Comparison of ENCODE assay signal across 11 cellular contexts in genomic region chr3:114660124-114660523, GRCh38.
DNase-seq lines count a peak whose midpoint lies in the region; ATAC-seq and TF ChIP-seq lines count a peak whose summit lies in the region.
"Had no signal": no experiment of that assay in that cellular context is flagged by ENCODE, and none has a peak within 500 bp of the region (broad histone marks: within the 10 kb centered on the region; RNA-seq: fewer than 3 reads in every experiment).

No MANE protein-coding gene starts in this region.

- H2BK120ac ChIP-seq in IMR-90 (ENCODE audit: low read depth, low read length) (peak overlapping the region; percentile 76), mesendoderm (ENCODE audit: low read depth, low read length) (no peak overlapping the region)

- H3K9me3 ChIP-seq in IMR-90 (ENCODE audit: control insufficient read depth, insufficient read depth, low read length) = no peaks in the 10 kb centered on the region
- no peaks in the 10 kb centered on the region for H3K9me3 ChIP-seq in lung (ENCODE audit: control insufficient read depth in 2 of 2, insufficient read depth in 1 of 2, low read length in 1 of 2)
- H3K9me3 ChIP-seq in thyroid gland = no peaks in the 10 kb centered on the region

- H3K9ac ChIP-seq in IMR-90 (ENCODE audit: low read depth, low read length) (peak overlapping the region; percentile 76; the same call in 1 of the 2 replicates), mesendoderm (ENCODE audit: low read length) (no peak overlapping the region)

- ATAC-seq in IMR-90 (ENCODE audit: low read depth) (peak; percentile 75), lung (ENCODE audit: insufficient read depth, low FRiP score) (no peak), sciatic nerve (no peak)

- H2AK9ac ChIP-seq in IMR-90 (replicated peaks; ENCODE audit: low read depth, low read length, poor library complexity) = no peak overlapping the region

- CTCF ChIA-PET in IMR-90 (lab: Yijun Ruan, JAX) = interaction anchor here (1.6 kb wide), 1 partner anchor 241 kb away, joined by 3 read pairs; no protein-coding TSS in a partner anchor

- H3K4me1 ChIP-seq in IMR-90 (ENCODE audit: control insufficient read depth, insufficient read depth, low read length) (peaks cover 9% of the 10 kb centered on the region), lung (ENCODE audit: control insufficient read depth in 2 of 2, insufficient read depth in 2 of 2, low read length in 2 of 2) (peaks cover 0 to 16% of the 10 kb centered on the region in 2 donors), thyroid gland (peaks cover 9 to 24% of the 10 kb centered on the region in 2 donors), mesendoderm (ENCODE audit: control insufficient read depth, low read depth, low read length) (no peaks in the 10 kb centered on the region)

- H4K20me1 ChIP-seq in IMR-90 (ENCODE audit: insufficient read depth, low read length) = no peaks in the 10 kb centered on the region

- H3K79me1 ChIP-seq in IMR-90 (ENCODE audit: low read depth in 1 of 2, low read length in 2 of 2) = no peaks in the 10 kb centered on the region
- H3K79me1 ChIP-seq in mesendoderm (ENCODE audit: low read length) = no peaks in the 10 kb centered on the region

- peak overlapping the region; percentile 96 for H3K18ac ChIP-seq in IMR-90 (ENCODE audit: low read depth, low read length)
- no peak overlapping the region for H3K18ac ChIP-seq in mesendoderm (ENCODE audit: low read length)

- no peaks in the 10 kb centered on the region for H3K9me1 ChIP-seq in IMR-90 (ENCODE audit: insufficient read depth, low read length)

- H3K4me3 ChIP-seq in IMR-90 (ENCODE audit: insufficient read depth, low read depth, low read length) (peak overlapping the region; percentile 34; the same call in 1 of the 2 replicates), lung (no peak overlapping the region), thyroid gland (replicated peaks in 1 of 3) (no peak overlapping the region), mesendoderm (ENCODE audit: low read length) (no peak overlapping the region)

- intact Hi-C loops in IMR-90 (cut with micrococcal nuclease) = no loop called here
- intact Hi-C loops in thyroid gland (cut with DNase I) = no loop called here
- intact Hi-C loops in sciatic nerve (cut with DNase I) = no loop called here

- DNase-seq in IMR-90 (peak; percentile 75), dermis blood vessel endothelial cell (peak; percentile 72), lung (ENCODE audit: low spot score) (no peak), thyroid gland (peak; percentile 37 to 39), mesendoderm (no peak), sciatic nerve (ENCODE audit: low spot score) (no peak), Kasumi-1 (lab: John Stamatoyannopoulos, UW) (no peak)
- no peak for DNase-seq in activated CD8-positive, alpha-beta memory T cell treated with anti-CD3 and anti-CD28 coated beads, Interleukin-2, amount 50 U/mL, for 48 hours
- DNase-seq: activated T-cell treated with anti-CD3 and anti-CD28 coated beads, Interleukin-2, amount 50 U/mL, for 1 hour; effector CD8-positive, alpha-beta T cell; stimulated activated CD4-positive, alpha-beta T cell treated with anti-CD3 and anti-CD28 coated beads, Interleukin-4, amount 100 ng/mL, for 1 hour had no signal

- no peaks in the 10 kb centered on the region for H3K79me2 ChIP-seq in mesendoderm (ENCODE audit: control insufficient read depth, insufficient read depth, low read length)

- H3K56ac ChIP-seq in IMR-90 (ENCODE audit: extremely low read depth, insufficient read depth, low read length) = no peak overlapping the region; the same call in 1 of the 2 replicates
- no peak overlapping the region for H3K56ac ChIP-seq in mesendoderm (ENCODE audit: low read length)

- no peak overlapping the region for H2AK5ac ChIP-seq in IMR-90 (ENCODE audit: low read depth, low read length)
- H2AK5ac ChIP-seq in mesendoderm (ENCODE audit: low read length) = no peak overlapping the region

- peak overlapping the region; percentile 60; the same call in 1 of the 2 replicates for H3K23ac ChIP-seq in IMR-90 (ENCODE audit: low read depth, low read length)
- no peak overlapping the region for H3K23ac ChIP-seq in mesendoderm (ENCODE audit: low read length)

- H3K27ac ChIP-seq in IMR-90 (ENCODE audit: insufficient read depth, low read length) (peak overlapping the region; percentile 64; the same call in 1 of the 2 replicates), lung (ENCODE audit: low read depth in 1 of 2, low read length in 1 of 2) (peak overlapping the region; percentile 6 to 87), thyroid gland (peak overlapping the region; percentile 49 to 81 (median 63)), mesendoderm (ENCODE audit: low read depth, low read length) (no peak overlapping the region)

- H4K8ac ChIP-seq in IMR-90 (ENCODE audit: low read depth in 2 of 2, low read length in 2 of 2) (peak overlapping the region in 1 of 2 experiments; percentile 57; a peak in 1 of 4 replicates), mesendoderm (ENCODE audit: low read depth, low read length) (no peak overlapping the region)

- dilution Hi-C loops in IMR-90 (cut with HindIII; ENCODE audit: low sequenced_read_pairs, unreplicated experiment) = no loop called here

- H3K4me2 ChIP-seq in IMR-90 (ENCODE audit: low read depth, low read length) (peak overlapping the region; percentile 99), mesendoderm (ENCODE audit: low read length) (no peak overlapping the region)

- H2AFZ ChIP-seq in IMR-90 (replicated peaks; ENCODE audit: low read length, poor library complexity) = no peak overlapping the region

- peak overlapping the region; percentile 75; the same call in 1 of the 2 replicates for H2BK20ac ChIP-seq in IMR-90 (ENCODE audit: low read depth, low read length)

- peak overlapping the region; percentile 89; the same call in 1 of the 2 replicates for H4K5ac ChIP-seq in IMR-90 (ENCODE audit: low read depth, low read length)
- H4K5ac ChIP-seq in mesendoderm (ENCODE audit: low read length) = no peak overlapping the region

- H3K14ac ChIP-seq in IMR-90 (replicated peaks; ENCODE audit: low read depth, low read length) = peak overlapping the region; percentile 42

- TF ChIP-seq RAD21 in IMR-90 (IDR thresholded peaks at IDR 0.05; ENCODE audit: low read length) = no peak

- no peak overlapping the region; the same call in 1 of the 2 replicates for H3K4ac ChIP-seq in IMR-90 (ENCODE audit: low read depth, low read length)
- no peak overlapping the region for H3K4ac ChIP-seq in mesendoderm (ENCODE audit: low read depth, low read length)

- POLR2A ChIA-PET in IMR-90 (lab: Charles Lee; ENCODE audit: unreplicated experiment) = interaction anchor here (0.6 to 0.7 kb wide), 2 partner anchors 9 to 55 kb away, joined by 3 read pairs; no protein-coding TSS in a partner anchor

- in situ Hi-C loops in IMR-90 (cut with MboI; ENCODE audit: low sequenced_read_pairs) = no loop called here

- TF ChIP-seq CTCF in IMR-90 (conservative IDR thresholded peaks at IDR 0.05; ENCODE audit: low read depth, low read length) (no peak), lung (IDR thresholded peaks at IDR 0.05; ENCODE audit: control extremely low read depth, extremely low read depth) (no peak), thyroid gland (IDR thresholded peaks at IDR 0.05) (no peak)

- H4K91ac ChIP-seq in IMR-90 (ENCODE audit: insufficient read depth, low read depth, low read length) = 0 out of 2 replicates have a peak overlapping the region, but pooled peaks have one; percentile 40

- BruUV-seq in IMR-90 (replicated peaks; lab: Mats Ljungman, UMichigan) = no TSS peak

- H2BK15ac ChIP-seq in IMR-90 (ENCODE audit: low read depth, low read length) (no peak overlapping the region), mesendoderm (replicated peaks; ENCODE audit: low read depth) (no peak overlapping the region)

- WGBS in IMR-90 (ENCODE audit: extremely low coverage in 2 of 2, insufficient read length in 1 of 2), 2 experiments = no CpG with 5 or more reads among the region's 6 CpGs
- WGBS in lung, 2 donors = 28 to 63% methylated on average over 6 of the region's 6 CpGs
- 7 to 12% methylated on average over 6 of the region's 6 CpGs for WGBS in thyroid gland, 2 donors
- no CpG with 5 or more reads among the region's 6 CpGs for WGBS in mesendoderm (ENCODE audit: extremely low coverage, insufficient coverage, low lambda C conversion rate)

- no peak for TF ChIP-seq POLR2A in IMR-90 (IDR thresholded peaks at IDR 0.05; ENCODE audit: low read depth, low read length)
- TF ChIP-seq POLR2A in thyroid gland (IDR thresholded peaks at IDR 0.05) = no peak

- H3K27me3 ChIP-seq in IMR-90 (ENCODE audit: control insufficient read depth, insufficient read depth, low read length) (no peaks in the 10 kb centered on the region), lung (ENCODE audit: control insufficient read depth, insufficient read depth) (no peaks in the 10 kb centered on the region), thyroid gland (no peaks in the 10 kb centered on the region), mesendoderm (ENCODE audit: insufficient read depth, low read length, poor library complexity) (no peaks in the 10 kb centered on the region)

- no peaks in the 10 kb centered on the region for H3K36me3 ChIP-seq in IMR-90 (ENCODE audit: control insufficient read depth, insufficient read depth, low read length)
- H3K36me3 ChIP-seq in lung (ENCODE audit: control insufficient read depth in 2 of 2, insufficient read depth in 2 of 2, low read length in 2 of 2) = no peaks in the 10 kb centered on the region
- H3K36me3 ChIP-seq in thyroid gland = no peaks in the 10 kb centered on the region
- no peaks in the 10 kb centered on the region for H3K36me3 ChIP-seq in mesendoderm (ENCODE audit: control insufficient read depth, insufficient read depth, low read length)

- H2BK5ac ChIP-seq in IMR-90 (ENCODE audit: low read depth, low read length, poor library complexity, severe bottlenecking) = peak overlapping the region; percentile 92
- H2BK5ac ChIP-seq in mesendoderm (ENCODE audit: low read length) = no peak overlapping the region

TF ChIP-seq in IMR-90, 13 proteins besides CTCF, POLR2A, EP300 and RAD21:
- TF ChIP-seq RFX5 (IDR thresholded peaks at IDR 0.05; ENCODE audit: low read depth, low read length) = no peak

Comparison
In these comparisons a context has a peak if more than half of its experiments do, and no peak if none do; other contexts are left out.
1. DNase-seq: peak in IMR-90 (single experiment), dermis blood vessel endothelial cell (single experiment) and thyroid gland (2 of 2); none in lung (single experiment), mesendoderm (single experiment), sciatic nerve (single experiment), activated CD8-positive, alpha-beta memory T cell treated with anti-CD3 and anti-CD28 coated beads, Interleukin-2, amount 50 U/mL, for 48 hours (single experiment) and Kasumi-1 (0 of 2).